Comparison of ENCODE assay signal across 10 cellular contexts in genomic region chr1:247222840-247223239, GRCh38. TPM values are rescaled to one million over a fixed set of nuclear protein-coding genes. Genes with fewer than 3 reads are reported as not detected.
"Had no signal": no experiment of that assay in that cellular context is flagged by ENCODE, and none has a peak within 500 bp of the region (broad histone marks: within the 10 kb centered on the region; RNA-seq: fewer than 3 reads in every experiment).

No MANE protein-coding gene starts in this region.

- H3K4me2 ChIP-seq: GM23338 had no signal

- ATAC-seq: GM23338, HepG2 had no signal

- DNase-seq: H9, HCEC 1CT, KBM-7 had no signal

- H3K27ac ChIP-seq: HL-60 had no signal

- FAIRE-seq: H1, H54, HepG2 had no signal

- H2AFZ ChIP-seq: GM23338 had no signal

- H3K4me3 ChIP-seq: GM23338 had no signal

RNA-seq across cellular contexts. Expression of gene VN1R5, which starts 33.0 kb away (rescaled TPM):
- total RNA-seq: GM23338, H1, H9, HepG2, HT1080 had no signal
- polyA plus RNA-seq: GM23338, H1, HepG2, IgD-negative memory B cell had no signal
